ENCODE assay signal across 18 cellular contexts in the genomic region with DNA sequence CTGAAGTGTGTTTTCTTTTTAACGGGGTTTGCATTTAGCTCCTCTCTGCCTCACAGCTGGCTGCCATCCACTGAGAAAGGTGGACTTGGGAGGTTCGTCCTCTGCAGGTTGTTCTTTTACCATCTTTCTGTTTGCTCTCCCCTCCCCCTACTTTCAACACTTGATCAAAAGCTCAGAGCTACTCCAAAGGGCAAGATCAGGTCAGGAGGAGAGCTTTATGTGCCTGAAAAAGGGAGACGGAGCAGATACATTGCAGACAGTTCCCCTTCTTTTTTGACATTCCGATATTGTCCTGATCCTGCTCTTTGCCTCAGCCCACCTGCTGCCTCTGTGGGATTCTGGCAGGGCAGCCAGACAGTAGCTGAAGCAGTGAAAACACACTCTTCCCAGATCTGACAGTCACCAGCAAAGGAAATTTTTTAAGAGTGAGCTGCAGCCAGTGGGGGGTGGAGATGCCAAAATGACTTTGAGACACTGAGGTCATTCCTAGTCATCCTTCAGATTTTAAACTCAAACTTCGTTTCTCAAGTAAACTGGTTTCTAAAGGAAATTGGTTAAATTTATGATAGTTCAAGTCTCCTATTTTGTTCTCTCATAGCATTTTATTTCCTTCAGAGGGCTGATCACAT. TPM values are rescaled to one million over a fixed set of nuclear protein-coding genes. Genes with fewer than 3 reads are reported as not detected.
A peak's percentile ranks its signal among the peaks of the same experiment; 100 is the strongest.
DNase-seq lines count a peak whose midpoint lies in the region; ATAC-seq and TF ChIP-seq lines count a peak whose summit lies in the region.
"Had no signal": no experiment of that assay in that cellular context is flagged by ENCODE, and none has a peak within 500 bp of the region (broad histone marks: within the 10 kb centered on the region; RNA-seq: fewer than 3 reads in every experiment).

No MANE protein-coding gene starts in this region.

- H3K9me3 Mint-ChIP-seq in type B pancreatic cell, result no peaks in the 10 kb centered on the region
- H3K9me3 Mint-ChIP-seq in natural killer cell treated with Interleukin-12 subunit alpha and Interleukin-12 subunit beta and Interleukin-15 and Interleukin-18, amount 100 ng/mL, for 72 hours, result no peaks in the 10 kb centered on the region
- H3K9me3 Mint-ChIP-seq in CD8-positive, alpha-beta memory T cell, result no peaks in the 10 kb centered on the region
- H3K9me3 Mint-ChIP-seq in activated CD4-positive, alpha-beta T cell treated with anti-CD3 and anti-CD28 coated beads for 36 hours (ENCODE audit: low read depth), result peaks cover 3% of the 10 kb centered on the region

- peak; percentile 70 for DNase-seq in HCEC 1CT
- peak; percentile 56 for DNase-seq in brain microvascular endothelial cell
- DNase-seq in left lobe of liver (ENCODE audit: low spot score), result peak; percentile 76
- DNase-seq in type B pancreatic cell (ENCODE audit: extremely low spot score, unreplicated experiment), result no peak
- no peak for DNase-seq in natural killer cell treated with Interleukin-12 subunit alpha and Interleukin-12 subunit beta and Interleukin-15 and Interleukin-18, amount 100 ng/mL, for 72 hours (ENCODE audit: low spot score)
- DNase-seq in CD8-positive, alpha-beta memory T cell, result no peak
- DNase-seq in activated CD4-positive, alpha-beta T cell treated with anti-CD3 and anti-CD28 coated beads for 36 hours, result no peak
- DNase-seq: activated gamma-delta T cell treated with Interleukin-2 at 50 U/mL for 16 hours; CD4-positive, alpha-beta memory T cell; GDM1; islet precursor cell; NCI-H1417; psoas muscle; stimulated activated CD4-positive, alpha-beta T cell treated with anti-CD3 and anti-CD28 coated beads, Interleukin-1b, Interleukin-23, amount 100 ng/mL, for 48 hours; SW 1271 had no signal

- no peaks in the 10 kb centered on the region for H3K27me3 ChIP-seq in brain microvascular endothelial cell (replicated peaks)
- H3K27me3 ChIP-seq in CD8-positive, alpha-beta memory T cell (ENCODE audit: insufficient read depth, low read length, poor library complexity, severe bottlenecking), result no peaks in the 10 kb centered on the region

- in situ Hi-C loops in brain microvascular endothelial cell (cut with HindIII; ENCODE audit: low pct_ligation_motif_present, low sequenced_read_pairs), result no loop called here

- H3K9me3 ChIP-seq in CD8-positive, alpha-beta memory T cell (ENCODE audit: low read length), result no peaks in the 10 kb centered on the region
- H3K9me3 ChIP-seq: psoas muscle, thoracic aorta had no signal

- H3K27ac ChIP-seq in brain microvascular endothelial cell, result no peak overlapping the region
- H3K27ac ChIP-seq in CD8-positive, alpha-beta memory T cell (ENCODE audit: low read depth, low read length), result no peak overlapping the region
- H3K27ac ChIP-seq: psoas muscle, thoracic aorta had no signal

- peak; percentile 84 for ATAC-seq in left lobe of liver
- no peak for ATAC-seq in natural killer cell treated with Interleukin-12 subunit alpha and Interleukin-12 subunit beta and Interleukin-15 and Interleukin-18, amount 100 ng/mL, for 72 hours
- ATAC-seq in activated CD4-positive, alpha-beta T cell treated with anti-CD3 and anti-CD28 coated beads for 36 hours, result no peak
- ATAC-seq: psoas muscle had no signal

- H3K27me3 Mint-ChIP-seq in type B pancreatic cell, result no peaks in the 10 kb centered on the region
- H3K27me3 Mint-ChIP-seq in natural killer cell treated with Interleukin-12 subunit alpha and Interleukin-12 subunit beta and Interleukin-15 and Interleukin-18, amount 100 ng/mL, for 72 hours, result no peaks in the 10 kb centered on the region
- H3K27me3 Mint-ChIP-seq in CD8-positive, alpha-beta memory T cell, result peaks cover 0 to 2% of the 10 kb centered on the region in 2 donors
- no peaks in the 10 kb centered on the region for H3K27me3 Mint-ChIP-seq in activated CD4-positive, alpha-beta T cell treated with anti-CD3 and anti-CD28 coated beads for 36 hours
- H3K27me3 Mint-ChIP-seq: brain; CD4-positive, alpha-beta memory T cell had no signal

- H3K4me3 ChIP-seq in brain microvascular endothelial cell (ENCODE audit: low read depth, low read length), result no peak overlapping the region
- H3K4me3 ChIP-seq in CD8-positive, alpha-beta memory T cell (ENCODE audit: low read length), result no peak overlapping the region
- H3K4me3 ChIP-seq: psoas muscle, thoracic aorta had no signal

- no peaks in the 10 kb centered on the region for H3K36me3 ChIP-seq in brain microvascular endothelial cell (replicated peaks)
- no peaks in the 10 kb centered on the region for H3K36me3 ChIP-seq in CD8-positive, alpha-beta memory T cell (ENCODE audit: insufficient read depth, low read length)

- H3K4me1 ChIP-seq in CD8-positive, alpha-beta memory T cell (ENCODE audit: insufficient read depth, low read length), result no peaks in the 10 kb centered on the region
- H3K4me1 ChIP-seq: psoas muscle had no signal

- CTCF ChIA-PET in CD8-positive, alpha-beta memory T cell (lab: Charles Lee), result no interaction called here
- CTCF ChIA-PET in activated CD4-positive, alpha-beta T cell treated with anti-CD3 and anti-CD28 coated beads for 36 hours (lab: Charles Lee), result interaction anchor here (0.9 kb wide), 1 partner anchor 172 kb away, joined by 4 read pairs; no protein-coding TSS in a partner anchor

- POLR2A ChIA-PET in CD8-positive, alpha-beta memory T cell (lab: Charles Lee), result no interaction called here
- POLR2A ChIA-PET in activated CD4-positive, alpha-beta T cell treated with anti-CD3 and anti-CD28 coated beads for 36 hours (lab: Charles Lee), result no interaction called here

- H3K4me1 Mint-ChIP-seq in type B pancreatic cell (ENCODE audit: unreplicated experiment), result peaks cover 12% of the 10 kb centered on the region
- H3K4me1 Mint-ChIP-seq in natural killer cell treated with Interleukin-12 subunit alpha and Interleukin-12 subunit beta and Interleukin-15 and Interleukin-18, amount 100 ng/mL, for 72 hours (ENCODE audit: low read depth in 2 of 2), result no peaks in the 10 kb centered on the region
- peaks cover 2 to 11% (median 3%) of the 10 kb centered on the region in 3 donors for H3K4me1 Mint-ChIP-seq in CD8-positive, alpha-beta memory T cell
- H3K4me1 Mint-ChIP-seq in activated CD4-positive, alpha-beta T cell treated with anti-CD3 and anti-CD28 coated beads for 36 hours, result peaks cover 2% of the 10 kb centered on the region

- H3K4me3 Mint-ChIP-seq in type B pancreatic cell, result peak overlapping the region; percentile 67
- H3K4me3 Mint-ChIP-seq in natural killer cell treated with Interleukin-12 subunit alpha and Interleukin-12 subunit beta and Interleukin-15 and Interleukin-18, amount 100 ng/mL, for 72 hours, result no peak overlapping the region
- H3K4me3 Mint-ChIP-seq in CD8-positive, alpha-beta memory T cell, result no peak overlapping the region
- H3K4me3 Mint-ChIP-seq in activated CD4-positive, alpha-beta T cell treated with anti-CD3 and anti-CD28 coated beads for 36 hours, result no peak overlapping the region
- H3K4me3 Mint-ChIP-seq: brain; CD4-positive, alpha-beta memory T cell had no signal

- TF ChIP-seq CTCF in brain microvascular endothelial cell (IDR thresholded peaks at IDR 0.05; ENCODE audit: low read depth, low read length, missing control alignments), result no peak
- TF ChIP-seq CTCF in type B pancreatic cell (conservative IDR thresholded peaks at IDR 0.05), result no peak

- no peaks in the 10 kb centered on the region for H3K36me3 Mint-ChIP-seq in type B pancreatic cell
- no peaks in the 10 kb centered on the region for H3K36me3 Mint-ChIP-seq in natural killer cell treated with Interleukin-12 subunit alpha and Interleukin-12 subunit beta and Interleukin-15 and Interleukin-18, amount 100 ng/mL, for 72 hours
- H3K36me3 Mint-ChIP-seq in CD8-positive, alpha-beta memory T cell, result peaks cover 0 to 4% (median 2%) of the 10 kb centered on the region in 3 donors
- H3K36me3 Mint-ChIP-seq in activated CD4-positive, alpha-beta T cell treated with anti-CD3 and anti-CD28 coated beads for 36 hours (ENCODE audit: low read depth), result no peaks in the 10 kb centered on the region
- H3K36me3 Mint-ChIP-seq: CD4-positive, alpha-beta memory T cell had no signal

- peak overlapping the region; percentile 35 for H3K27ac Mint-ChIP-seq in type B pancreatic cell
- H3K27ac Mint-ChIP-seq in natural killer cell treated with Interleukin-12 subunit alpha and Interleukin-12 subunit beta and Interleukin-15 and Interleukin-18, amount 100 ng/mL, for 72 hours, result no peak overlapping the region
- peak overlapping the region in 2 of 8 donors; percentile 29 to 82 for H3K27ac Mint-ChIP-seq in CD8-positive, alpha-beta memory T cell
- H3K27ac Mint-ChIP-seq in activated CD4-positive, alpha-beta T cell treated with anti-CD3 and anti-CD28 coated beads for 36 hours, result no peak overlapping the region
- H3K27ac Mint-ChIP-seq: brain; CD4-positive, alpha-beta memory T cell had no signal

- intact Hi-C loops in activated CD4-positive, alpha-beta T cell treated with anti-CD3 and anti-CD28 coated beads for 36 hours (cut with DNase I, micrococcal nuclease), result no loop called here

RNA-seq across cellular contexts. Expression of gene SMLR1, which starts 26.5 kb away (rescaled TPM):
- 22.2 TPM for total RNA-seq in left lobe of liver
- total RNA-seq in type B pancreatic cell (ENCODE audit: low replicate concordance), result 0.53 and 1.3 TPM in 2 replicates
- not detected for total RNA-seq in natural killer cell treated with Interleukin-12 subunit alpha and Interleukin-12 subunit beta and Interleukin-15 and Interleukin-18, amount 100 ng/mL, for 72 hours
- total RNA-seq in CD8-positive, alpha-beta memory T cell, result not detected
- not detected for polyA plus RNA-seq in CD8-positive, alpha-beta memory T cell
- total RNA-seq in activated CD4-positive, alpha-beta T cell treated with anti-CD3 and anti-CD28 coated beads for 36 hours, result not detected
- total RNA-seq: CD4-positive, alpha-beta memory T cell; NCI-H460; psoas muscle; thoracic aorta had no signal
- polyA plus RNA-seq: CD4-positive, alpha-beta memory T cell; psoas muscle had no signal

Comparison
In these comparisons a context has a peak if more than half of its experiments do, and no peak if none do; other contexts are left out.
1. DNase-seq: peak in HCEC 1CT (single experiment), brain microvascular endothelial cell (single experiment) and left lobe of liver (single experiment); none in type B pancreatic cell (single experiment), natural killer cell treated with Interleukin-12 subunit alpha and Interleukin-12 subunit beta and Interleukin-15 and Interleukin-18, amount 100 ng/mL, for 72 hours (single experiment), CD8-positive, alpha-beta memory T cell (0 of 5) and activated CD4-positive, alpha-beta T cell treated with anti-CD3 and anti-CD28 coated beads for 36 hours (single experiment).